In genomic region chr3:166527325-166527724, GRCh38 we compare ENCODE assay signal across 20 cellular contexts.
DNase-seq lines count a peak whose midpoint lies in the region; ATAC-seq and TF ChIP-seq lines count a peak whose summit lies in the region.
"Had no signal": no experiment of that assay in that cellular context is flagged by ENCODE, and none has a peak within 500 bp of the region (broad histone marks: within the 10 kb centered on the region; RNA-seq: fewer than 3 reads in every experiment).

No MANE protein-coding gene starts in this region.

- H3K4me3 ChIP-seq in choroid plexus epithelial cell (ENCODE audit: low read depth, low read length) = no peak overlapping the region
- no peak overlapping the region for H3K4me3 ChIP-seq in coronary artery
- H3K4me3 ChIP-seq: Peyer's patch had no signal

- DNase-seq in DMS 273 (lab: John Stamatoyannopoulos, UW; ENCODE audit: unreplicated experiment) = peak; percentile 24
- DNase-seq in DMS 273 treated with DMSO at 0.1 percent for 48 hours (lab: John Stamatoyannopoulos, UW) = no peak
- peak; percentile 72 for DNase-seq in NCI-H69 (lab: John Stamatoyannopoulos, UW)
- DNase-seq in choroid plexus epithelial cell (ENCODE audit: low read depth) = peak; percentile 0
- peak; percentile 9 for DNase-seq in non-pigmented ciliary epithelial cell (ENCODE audit: low read depth)
- DNase-seq in coronary artery (ENCODE audit: low spot score) = no peak
- DNase-seq: activated CD8-positive, alpha-beta T cell treated with anti-CD3 and anti-CD28 coated beads for 36 hours; activated naive CD4-positive, alpha-beta T cell; activated T-cell treated with anti-CD3 and anti-CD28 coated beads, Interleukin-2, amount 50 U/mL, for 1 hour; amygdala; NCI-H1417 treated with DMSO at 0.1 percent for 48 hours; NK-92 treated with Interleukin-12 subunit alpha and Interleukin-12 subunit beta, amount 100 ng/mL, for 24 hours; occipital lobe; Peyer's patch; right cardiac atrium; T1000 had no signal

- ATAC-seq in HG02571 (IDR thresholded peaks at IDR 0.05; ENCODE audit: unreplicated experiment) (no peak), HG02642 (IDR thresholded peaks at IDR 0.05; ENCODE audit: poor library complexity, unreplicated experiment) (no peak)
- ATAC-seq: activated CD4-positive, CD25-positive, alpha-beta regulatory T cell treated with anti-CD3 and anti-CD28 coated beads, Interleukin-2, amount 50 U/mL, for 24 hours; activated CD8-positive, alpha-beta T cell treated with anti-CD3 and anti-CD28 coated beads for 36 hours; right cardiac atrium had no signal

- no peak overlapping the region for H3K27ac ChIP-seq in coronary artery
- H3K27ac ChIP-seq: 22Rv1, Peyer's patch had no signal

- TF ChIP-seq CTCF in choroid plexus epithelial cell (conservative IDR thresholded peaks at IDR 0.05; ENCODE audit: low read depth, low read length) = no peak
- TF ChIP-seq CTCF in coronary artery (IDR thresholded peaks at IDR 0.05) = no peak

Comparison
In these comparisons a context has a peak if more than half of its experiments do, and no peak if none do; other contexts are left out.
1. DNase-seq: peak in DMS 273 (single experiment), NCI-H69 (single experiment), choroid plexus epithelial cell (single experiment) and non-pigmented ciliary epithelial cell (single experiment); none in DMS 273 treated with DMSO at 0.1 percent for 48 hours (single experiment) and coronary artery (single experiment).